In genomic region chr11:9639099-9639498, GRCh38 we compare ENCODE assay signal across 11 cellular contexts. TPM values are rescaled to one million over a fixed set of nuclear protein-coding genes. Genes with fewer than 3 reads are reported as not detected.
A peak's percentile ranks its signal among the peaks of the same experiment; 100 is the strongest.
DNase-seq lines count a peak whose midpoint lies in the region; ATAC-seq and TF ChIP-seq lines count a peak whose summit lies in the region.
"Had no signal": no experiment of that assay in that cellular context is flagged by ENCODE, and none has a peak within 500 bp of the region (broad histone marks: within the 10 kb centered on the region; RNA-seq: fewer than 3 reads in every experiment).

No MANE protein-coding gene starts in this region.

- no peaks in the 10 kb centered on the region for H3K4me1 Mint-ChIP-seq in Caco-2 (ENCODE audit: low read depth, unreplicated experiment)

- peaks cover 11% of the 10 kb centered on the region for H3K4me1 ChIP-seq in testis
- H3K4me1 ChIP-seq in Caco-2: no peaks in the 10 kb centered on the region

- H3K27ac Mint-ChIP-seq in Caco-2 (ENCODE audit: unreplicated experiment): no peak overlapping the region

- BruUV-seq in Caco-2 (replicated peaks; lab: Mats Ljungman, UMichigan): no TSS peak

- ATAC-seq in HG03342 (IDR thresholded peaks at IDR 0.05; ENCODE audit: unreplicated experiment): no peak

- peaks cover 2% of the 10 kb centered on the region for H3K9me3 Mint-ChIP-seq in Caco-2 (ENCODE audit: unreplicated experiment)

- H3K27me3 Mint-ChIP-seq in Caco-2 (ENCODE audit: insufficient read depth, unreplicated experiment): no peaks in the 10 kb centered on the region

- no peaks in the 10 kb centered on the region for H3K36me3 Mint-ChIP-seq in Caco-2 (ENCODE audit: insufficient read depth, unreplicated experiment)

- H3K9me3 ChIP-seq in testis: no peaks in the 10 kb centered on the region
- H3K9me3 ChIP-seq in Caco-2: no peaks in the 10 kb centered on the region

- no peak overlapping the region for H3K4me3 ChIP-seq in lower leg skin (ENCODE audit: low read depth, poor library complexity, severe bottlenecking)
- no peak overlapping the region for H3K4me3 ChIP-seq in testis
- H3K4me3 ChIP-seq in Caco-2 (ENCODE audit: low read depth, low read length): no peak overlapping the region
- H3K4me3 ChIP-seq: hepatocyte had no signal

- peak overlapping the region in 1 of 2 donors; percentile 48 for H3K27ac ChIP-seq in testis
- H3K27ac ChIP-seq: hepatocyte had no signal

- no peak for TF ChIP-seq CTCF in lower leg skin (IDR thresholded peaks at IDR 0.05)
- no peak for TF ChIP-seq CTCF in testis (IDR thresholded peaks at IDR 0.05)
- no peak for TF ChIP-seq CTCF in Caco-2 (IDR thresholded peaks at IDR 0.05; ENCODE audit: insufficient read depth in 1 of 2, low read depth in 1 of 2, low read length in 1 of 2, severe bottlenecking in 1 of 2, unreplicated experiment in 1 of 2)

- H3K36me3 ChIP-seq in testis (ENCODE audit: low read depth, missing control alignments): no peaks in the 10 kb centered on the region
- H3K36me3 ChIP-seq in Caco-2 (ENCODE audit: control insufficient read depth, insufficient read depth, low read length): no peaks in the 10 kb centered on the region

- H3K27me3 ChIP-seq in testis (no peaks in the 10 kb centered on the region), Caco-2 (replicated peaks; ENCODE audit: control insufficient read depth, insufficient read depth, low read length) (no peaks in the 10 kb centered on the region)
- H3K27me3 ChIP-seq: hepatocyte had no signal

- H3K4me3 Mint-ChIP-seq in Caco-2 (ENCODE audit: unreplicated experiment): no peak overlapping the region

- peak; percentile 29 for DNase-seq in MV-4-11 (lab: John Stamatoyannopoulos, UW)
- peak; percentile 32 for DNase-seq in dermis blood vessel endothelial cell
- peak; percentile 48 to 88 for DNase-seq in lower leg skin (ENCODE audit: low spot score in 2 of 2)
- DNase-seq in testis: peak; percentile 63
- DNase-seq in Caco-2: no peak
- DNase-seq in epidermal melanocyte (ENCODE audit: insufficient read length, low spot score): no peak
- no peak for DNase-seq in activated CD4-positive, CD25-positive, alpha-beta regulatory T cell treated with anti-CD3 and anti-CD28 coated beads, Interleukin-2, amount 50 U/mL, for 72 hours
- DNase-seq: COR-L47, NCI-H1105 had no signal

- CTCF ChIA-PET in Caco-2 (lab: Charles Lee): no interaction called here

- POLR2A ChIA-PET in Caco-2 (lab: Charles Lee): no interaction called here

- intact Hi-C loops in lower leg skin (cut with DNase I; ENCODE audit: low total_unique reads) (no loop called here), testis (cut with DNase I; ENCODE audit: low total_unique reads) (no loop called here), Caco-2 (cut with micrococcal nuclease; ENCODE audit: unreplicated experiment) (no loop called here)

- no peak for TF ChIP-seq POLR2A in lower leg skin (IDR thresholded peaks at IDR 0.05)
- TF ChIP-seq POLR2A in testis (IDR thresholded peaks at IDR 0.05): no peak

- WGBS in lower leg skin, 2 donors: 41 to 65% methylated on average over 5 of the region's 5 CpGs
- 37 to 46% methylated on average over 5 of the region's 5 CpGs for WGBS in testis, 2 donors

RNA-seq across cellular contexts. Expression of gene SWAP70, which starts 24.8 kb away (rescaled TPM):
- total RNA-seq in dermis blood vessel endothelial cell (152 and 157 TPM in 2 replicates), lower leg skin (10 to 100 TPM; 40.8 to 83.1 (median 56.3) TPM), testis (10 to 100 TPM; 10.5 to 14.7 TPM), Caco-2 (2022) (37.0 and 42.4 TPM in 2 replicates)
- polyA plus RNA-seq in testis (ENCODE audit: insufficient read depth, low read depth, low replicate concordance): 10.2 TPM

Comparison
In these comparisons a context has a peak if more than half of its experiments do, and no peak if none do; other contexts are left out.
1. DNase-seq: peak in MV-4-11 (single experiment), dermis blood vessel endothelial cell (single experiment), lower leg skin (2 of 2) and testis (single experiment); none in Caco-2 (0 of 2), epidermal melanocyte (single experiment) and activated CD4-positive, CD25-positive, alpha-beta regulatory T cell treated with anti-CD3 and anti-CD28 coated beads, Interleukin-2, amount 50 U/mL, for 72 hours (single experiment).